Comparison of ENCODE assay signal across 10 cellular contexts in genomic region chr3:133547432-133548041, GRCh38. TPM values are rescaled to one million over a fixed set of nuclear protein-coding genes. Genes with fewer than 3 reads are reported as not detected.
DNase-seq lines count a peak whose midpoint lies in the region; ATAC-seq and TF ChIP-seq lines count a peak whose summit lies in the region.
"Had no signal": no experiment of that assay in that cellular context is flagged by ENCODE, and none has a peak within 500 bp of the region (broad histone marks: within the 10 kb centered on the region; RNA-seq: fewer than 3 reads in every experiment).

No MANE protein-coding gene starts in this region.

- H3K4me1 ChIP-seq in liver (ENCODE audit: control insufficient read depth in 4 of 4, insufficient read depth in 4 of 4, low read length in 3 of 4) (peaks cover 0 to 21% (median 16%) of the 10 kb centered on the region in 4 donors), upper lobe of left lung (peaks cover 5 to 14% (median 10%) of the 10 kb centered on the region in 4 donors)

- peak; percentile 68 to 86 for ATAC-seq in upper lobe of left lung (ENCODE audit: low FRiP score in 2 of 2)
- ATAC-seq: activated CD8-positive, alpha-beta memory T cell treated with anti-CD3 and anti-CD28 coated beads, Interleukin-2, amount 10 ng/mL, durations not matched to agents 7 days and 5 days had no signal

- TF ChIP-seq CTCF in chondrocyte (IDR thresholded peaks at IDR 0.05) (no peak), liver (IDR thresholded peaks at IDR 0.05; ENCODE audit: low read depth, low read length, missing input control) (no peak), upper lobe of left lung (IDR thresholded peaks at IDR 0.05) (no peak)

- H3K4me3 Mint-ChIP-seq in chondrocyte (ENCODE audit: unreplicated experiment): peak overlapping the region; percentile 10
- H3K4me3 Mint-ChIP-seq: activated CD8-positive, alpha-beta memory T cell treated with anti-CD3 and anti-CD28 coated beads, Interleukin-2, amount 10 ng/mL, durations not matched to agents 7 days and 5 days had no signal

- H3K27me3 Mint-ChIP-seq in chondrocyte (ENCODE audit: low read depth): no peaks in the 10 kb centered on the region
- H3K27me3 Mint-ChIP-seq: activated CD8-positive, alpha-beta memory T cell treated with anti-CD3 and anti-CD28 coated beads, Interleukin-2, amount 10 ng/mL, durations not matched to agents 7 days and 5 days had no signal

- no peak for TF ChIP-seq EP300 in upper lobe of left lung (IDR thresholded peaks at IDR 0.05)

- peaks cover 11% of the 10 kb centered on the region for H3K9me3 ChIP-seq in MG63
- H3K9me3 ChIP-seq in liver (ENCODE audit: control insufficient read depth in 4 of 4, low read length in 3 of 4): no peaks in the 10 kb centered on the region
- H3K9me3 ChIP-seq in upper lobe of left lung: no peaks in the 10 kb centered on the region

- peak overlapping the region; percentile 60 to 68 for H3K27ac ChIP-seq in liver (ENCODE audit: low read depth in 1 of 2, low read length in 2 of 2)
- H3K27ac ChIP-seq in upper lobe of left lung: peak overlapping the region; percentile 62 to 71 (median 68)

- no peak for TF ChIP-seq POLR2A in upper lobe of left lung (IDR thresholded peaks at IDR 0.05)

- H3K4me3 ChIP-seq in MG63 (no peak overlapping the region), liver (ENCODE audit: low read depth in 1 of 3, low read length in 3 of 3) (no peak overlapping the region), upper lobe of left lung (no peak overlapping the region)

- H3K27me3 ChIP-seq in MG63 (no peaks in the 10 kb centered on the region), liver (ENCODE audit: control insufficient read depth in 4 of 4, insufficient read depth in 4 of 4, low read length in 3 of 4) (no peaks in the 10 kb centered on the region), upper lobe of left lung (no peaks in the 10 kb centered on the region)

- H3K36me3 Mint-ChIP-seq in chondrocyte (ENCODE audit: low read depth): peaks cover 4% of the 10 kb centered on the region
- H3K36me3 Mint-ChIP-seq: activated CD8-positive, alpha-beta memory T cell treated with anti-CD3 and anti-CD28 coated beads, Interleukin-2, amount 10 ng/mL, durations not matched to agents 7 days and 5 days had no signal

- H3K36me3 ChIP-seq in MG63 (no peaks in the 10 kb centered on the region), liver (ENCODE audit: control insufficient read depth in 4 of 4, insufficient read depth in 3 of 4, low read depth in 1 of 4, low read length in 3 of 4) (no peaks in the 10 kb centered on the region), upper lobe of left lung (no peaks in the 10 kb centered on the region)

- peaks cover 21% of the 10 kb centered on the region for H3K4me1 Mint-ChIP-seq in chondrocyte (ENCODE audit: low read depth)
- H3K4me1 Mint-ChIP-seq: activated CD8-positive, alpha-beta memory T cell treated with anti-CD3 and anti-CD28 coated beads, Interleukin-2, amount 10 ng/mL, durations not matched to agents 7 days and 5 days had no signal

- H3K9ac ChIP-seq in liver (ENCODE audit: low read depth in 1 of 2, low read length in 2 of 2): no peak overlapping the region

- H3K9me3 Mint-ChIP-seq in chondrocyte (ENCODE audit: low read depth): peaks cover 7% of the 10 kb centered on the region

- peak; percentile 40 to 49 for TF ChIP-seq RAD21 in liver (IDR thresholded peaks at IDR 0.05)

- WGBS in liver: 55% methylated on average over 3 of the region's 3 CpGs
- WGBS in upper lobe of left lung, 2 donors: 75 to 79% methylated on average over 3 of the region's 3 CpGs

- peak overlapping the region; percentile 86 for H3K27ac Mint-ChIP-seq in chondrocyte (ENCODE audit: unreplicated experiment)
- H3K27ac Mint-ChIP-seq: activated CD8-positive, alpha-beta memory T cell treated with anti-CD3 and anti-CD28 coated beads, Interleukin-2, amount 10 ng/mL, durations not matched to agents 7 days and 5 days had no signal

- DNase-seq in MG63: peak; percentile 52
- no peak for DNase-seq in chondrocyte (ENCODE audit: low spot score)
- DNase-seq in upper lobe of left lung: peak in 1 of 2 donors; percentile 86
- DNase-seq in activated T-cell treated with anti-CD3 and anti-CD28 coated beads for 4 hours: no peak
- DNase-seq in activated CD4-positive, alpha-beta T cell treated with anti-CD3 and anti-CD28 coated beads for 48 hours: no peak
- DNase-seq in NCI-H526 treated with DMSO at 0.1 percent for 48 hours (lab: John Stamatoyannopoulos, UW): no peak
- DNase-seq: activated CD8-positive, alpha-beta memory T cell treated with anti-CD3 and anti-CD28 coated beads, Interleukin-2, amount 10 ng/mL, durations not matched to agents 7 days and 5 days; NCI-H446 treated with DMSO at 0.1 percent for 48 hours; stimulated activated CD4-positive, alpha-beta T cell treated with anti-CD3 and anti-CD28 coated beads, Interleukin-12 subunit alpha, Interleukin-12 subunit beta, amount 100 ng/mL, for 4 hours had no signal

TF ChIP-seq in liver, 16 proteins besides CTCF, POLR2A, EP300 and RAD21:
- peak; percentile 69 to 83 for TF ChIP-seq HNF4A (conservative IDR thresholded peaks at IDR 0.05)
- TF ChIP-seq, protein P1, sequence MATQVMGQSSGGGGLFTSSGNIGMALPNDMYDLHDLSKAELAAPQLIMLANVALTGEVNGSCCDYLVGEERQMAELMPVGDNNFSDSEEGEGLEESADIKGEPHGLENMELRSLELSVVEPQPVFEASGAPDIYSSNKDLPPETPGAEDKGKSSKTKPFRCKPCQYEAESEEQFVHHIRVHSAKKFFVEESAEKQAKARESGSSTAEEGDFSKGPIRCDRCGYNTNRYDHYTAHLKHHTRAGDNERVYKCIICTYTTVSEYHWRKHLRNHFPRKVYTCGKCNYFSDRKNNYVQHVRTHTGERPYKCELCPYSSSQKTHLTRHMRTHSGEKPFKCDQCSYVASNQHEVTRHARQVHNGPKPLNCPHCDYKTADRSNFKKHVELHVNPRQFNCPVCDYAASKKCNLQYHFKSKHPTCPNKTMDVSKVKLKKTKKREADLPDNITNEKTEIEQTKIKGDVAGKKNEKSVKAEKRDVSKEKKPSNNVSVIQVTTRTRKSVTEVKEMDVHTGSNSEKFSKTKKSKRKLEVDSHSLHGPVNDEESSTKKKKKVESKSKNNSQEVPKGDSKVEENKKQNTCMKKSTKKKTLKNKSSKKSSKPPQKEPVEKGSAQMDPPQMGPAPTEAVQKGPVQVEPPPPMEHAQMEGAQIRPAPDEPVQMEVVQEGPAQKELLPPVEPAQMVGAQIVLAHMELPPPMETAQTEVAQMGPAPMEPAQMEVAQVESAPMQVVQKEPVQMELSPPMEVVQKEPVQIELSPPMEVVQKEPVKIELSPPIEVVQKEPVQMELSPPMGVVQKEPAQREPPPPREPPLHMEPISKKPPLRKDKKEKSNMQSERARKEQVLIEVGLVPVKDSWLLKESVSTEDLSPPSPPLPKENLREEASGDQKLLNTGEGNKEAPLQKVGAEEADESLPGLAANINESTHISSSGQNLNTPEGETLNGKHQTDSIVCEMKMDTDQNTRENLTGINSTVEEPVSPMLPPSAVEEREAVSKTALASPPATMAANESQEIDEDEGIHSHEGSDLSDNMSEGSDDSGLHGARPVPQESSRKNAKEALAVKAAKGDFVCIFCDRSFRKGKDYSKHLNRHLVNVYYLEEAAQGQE (IDR thresholded peaks at IDR 0.05): no peak
- TF ChIP-seq SP1 (IDR thresholded peaks at IDR 0.05): peak; percentile 78
- peak; percentile 41 for TF ChIP-seq FOXA1 (IDR thresholded peaks at IDR 0.05)
- no peak for TF ChIP-seq ATF3 (IDR thresholded peaks at IDR 0.05)
- peak; percentile 60 to 82 for TF ChIP-seq RXRA (IDR thresholded peaks at IDR 0.05)
- TF ChIP-seq GABPA (IDR thresholded peaks at IDR 0.05 in 1 of 2, conservative IDR thresholded peaks at IDR 0.05 in 1 of 2): peak in 1 of 2 donors; percentile 14
- TF ChIP-seq MAX (IDR thresholded peaks at IDR 0.05): peak; percentile 49
- no peak for TF ChIP-seq ZBTB33 (IDR thresholded peaks at IDR 0.05)
- peak; percentile 23 for TF ChIP-seq HNF4G (IDR thresholded peaks at IDR 0.05)
- TF ChIP-seq EGR1 (IDR thresholded peaks at IDR 0.05; ENCODE audit: low read depth in 2 of 2): peak in 1 of 2 donors; percentile 16
- peak; percentile 50 for TF ChIP-seq FOXA2 (IDR thresholded peaks at IDR 0.05)
- peak in 1 of 2 donors; percentile 47 for TF ChIP-seq JUND (IDR thresholded peaks at IDR 0.05)

RNA-seq across cellular contexts. Expression of gene CDV3, which starts 25.9 kb away (rescaled TPM):
- 136 and 146 TPM in 2 replicates for total RNA-seq in MG63 (2014; rRNA removed; shearing (Covaris generic); ENCODE audit: low replicate concordance)
- 133 to 192 TPM (median 184 TPM) in 3 replicates for total RNA-seq in chondrocyte
- total RNA-seq in liver: 10 to 100 TPM; 64.0 to 82.6 TPM
- 10 to 100 TPM; 37.5 to 42.1 TPM for polyA plus RNA-seq in liver
- total RNA-seq in upper lobe of left lung: 100 to 1,000 TPM in 4 of 6 donors, 10 to 100 TPM in 2; 58.3 to 181 (median 161) TPM
